In genomic region chr17:15965510-15965909, GRCh38 we compare ENCODE assay signal across 2 cellular contexts.
TF ChIP-seq lines count a peak whose summit lies in the region.

No MANE protein-coding gene starts in this region.

TF ChIP-seq in SK-N-SH treated with all-trans-retinoic acid at 6 μM for 48 hours, 23 proteins besides CTCF, POLR2A, EP300 and RAD21:
- no peak for TF ChIP-seq TOX (CRISPR knock-in tag; IDR thresholded peaks at IDR 0.05; ENCODE audit: borderline replicate concordance)
- TF ChIP-seq BACH2 (CRISPR knock-in tag; IDR thresholded peaks at IDR 0.05; ENCODE audit: borderline replicate concordance), result no peak
- no peak for TF ChIP-seq ZNF70 (CRISPR knock-in tag; IDR thresholded peaks at IDR 0.05)
- no peak for TF ChIP-seq ISL1 (CRISPR knock-in tag; IDR thresholded peaks at IDR 0.05)
- no peak for TF ChIP-seq CREB5 (CRISPR knock-in tag; IDR thresholded peaks at IDR 0.05; ENCODE audit: low read depth)
- no peak for TF ChIP-seq PPARA (CRISPR knock-in tag; IDR thresholded peaks at IDR 0.05; ENCODE audit: borderline replicate concordance)
- TF ChIP-seq ARNTL (CRISPR knock-in tag; IDR thresholded peaks at IDR 0.05; ENCODE audit: borderline replicate concordance, low read depth), result no peak
- no peak for TF ChIP-seq OSR1 (CRISPR knock-in tag; IDR thresholded peaks at IDR 0.05)
- TF ChIP-seq RARB (CRISPR knock-in tag; IDR thresholded peaks at IDR 0.05), result no peak
- no peak for TF ChIP-seq POU6F1 (CRISPR knock-in tag; IDR thresholded peaks at IDR 0.05; ENCODE audit: borderline replicate concordance, low read depth)
- TF ChIP-seq ZNF8 (CRISPR knock-in tag; IDR thresholded peaks at IDR 0.05), result no peak
- TF ChIP-seq ZFP3 (CRISPR knock-in tag; IDR thresholded peaks at IDR 0.05), result no peak
- TF ChIP-seq TCF4 (CRISPR knock-in tag; IDR thresholded peaks at IDR 0.05; ENCODE audit: borderline replicate concordance), result no peak
- TF ChIP-seq GLIS3 (CRISPR knock-in tag; IDR thresholded peaks at IDR 0.05), result no peak
- no peak for TF ChIP-seq ZC3H10 (CRISPR knock-in tag; IDR thresholded peaks at IDR 0.05)
- TF ChIP-seq PATZ1 (CRISPR knock-in tag; IDR thresholded peaks at IDR 0.05; ENCODE audit: borderline replicate concordance), result no peak
- no peak for TF ChIP-seq ZFP30 (CRISPR knock-in tag; IDR thresholded peaks at IDR 0.05)
- TF ChIP-seq ESRRG (CRISPR knock-in tag; IDR thresholded peaks at IDR 0.05), result no peak
- no peak for TF ChIP-seq SNAI2 (CRISPR knock-in tag; IDR thresholded peaks at IDR 0.05)

TF ChIP-seq in SK-N-SH, 30 proteins besides CTCF, POLR2A, EP300 and RAD21:
- TF ChIP-seq FOXJ3 (CRISPR knock-in tag; IDR thresholded peaks at IDR 0.05) (no peak), REST (IDR thresholded peaks at IDR 0.05; ENCODE audit: low read depth, low read length) (no peak), SMC3 (IDR thresholded peaks at IDR 0.05; ENCODE audit: low read depth, low read length) (no peak), TCF12 (IDR thresholded peaks at IDR 0.05) (no peak), FOXM1 (IDR thresholded peaks at IDR 0.05; ENCODE audit: low read depth) (no peak)
